Comparison of ENCODE assay signal across 1 cellular context in the genomic region with DNA sequence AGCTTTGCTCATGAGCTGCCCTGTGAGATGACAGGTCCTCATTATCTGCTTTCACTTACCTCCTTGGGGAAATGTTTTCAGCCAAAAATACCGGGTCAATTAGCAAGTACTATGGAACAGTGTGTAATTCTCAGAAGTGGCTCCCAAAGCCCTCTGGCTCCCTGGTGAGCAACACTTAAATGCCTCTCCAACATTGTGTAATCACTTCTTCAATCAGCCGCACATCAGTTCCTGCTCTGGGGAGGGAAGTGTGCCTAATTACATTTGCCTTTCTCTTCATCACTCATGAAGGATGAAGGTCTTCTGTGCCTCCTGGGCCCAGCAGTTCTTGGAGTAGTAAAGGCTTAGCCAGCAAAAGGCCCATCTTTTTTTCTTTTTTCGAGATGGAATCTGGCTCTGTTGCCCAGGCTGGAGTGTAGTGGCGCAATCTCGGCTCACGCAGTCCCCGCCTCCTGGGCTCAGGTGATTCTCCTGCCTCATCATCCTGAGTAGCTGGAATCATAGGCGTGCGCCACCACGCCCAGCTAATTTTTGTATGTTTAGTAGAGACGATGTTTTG.
A peak's percentile ranks its signal among the peaks of the same experiment; 100 is the strongest.
TF ChIP-seq lines count a peak whose summit lies in the region.

No MANE protein-coding gene starts in this region.

TF ChIP-seq in HEK293, 187 proteins besides CTCF, POLR2A, EP300 and RAD21 (continued from another document):
- TF ChIP-seq, protein P1, sequence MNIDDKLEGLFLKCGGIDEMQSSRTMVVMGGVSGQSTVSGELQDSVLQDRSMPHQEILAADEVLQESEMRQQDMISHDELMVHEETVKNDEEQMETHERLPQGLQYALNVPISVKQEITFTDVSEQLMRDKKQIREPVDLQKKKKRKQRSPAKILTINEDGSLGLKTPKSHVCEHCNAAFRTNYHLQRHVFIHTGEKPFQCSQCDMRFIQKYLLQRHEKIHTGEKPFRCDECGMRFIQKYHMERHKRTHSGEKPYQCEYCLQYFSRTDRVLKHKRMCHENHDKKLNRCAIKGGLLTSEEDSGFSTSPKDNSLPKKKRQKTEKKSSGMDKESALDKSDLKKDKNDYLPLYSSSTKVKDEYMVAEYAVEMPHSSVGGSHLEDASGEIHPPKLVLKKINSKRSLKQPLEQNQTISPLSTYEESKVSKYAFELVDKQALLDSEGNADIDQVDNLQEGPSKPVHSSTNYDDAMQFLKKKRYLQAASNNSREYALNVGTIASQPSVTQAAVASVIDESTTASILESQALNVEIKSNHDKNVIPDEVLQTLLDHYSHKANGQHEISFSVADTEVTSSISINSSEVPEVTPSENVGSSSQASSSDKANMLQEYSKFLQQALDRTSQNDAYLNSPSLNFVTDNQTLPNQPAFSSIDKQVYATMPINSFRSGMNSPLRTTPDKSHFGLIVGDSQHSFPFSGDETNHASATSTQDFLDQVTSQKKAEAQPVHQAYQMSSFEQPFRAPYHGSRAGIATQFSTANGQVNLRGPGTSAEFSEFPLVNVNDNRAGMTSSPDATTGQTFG (tag by site-specific recombination; IDR thresholded peaks at IDR 0.05; ENCODE audit: borderline replicate concordance) = no peak
- TF ChIP-seq KLF10 (tag by site-specific recombination; IDR thresholded peaks at IDR 0.05) = no peak
- TF ChIP-seq, protein P2, sequence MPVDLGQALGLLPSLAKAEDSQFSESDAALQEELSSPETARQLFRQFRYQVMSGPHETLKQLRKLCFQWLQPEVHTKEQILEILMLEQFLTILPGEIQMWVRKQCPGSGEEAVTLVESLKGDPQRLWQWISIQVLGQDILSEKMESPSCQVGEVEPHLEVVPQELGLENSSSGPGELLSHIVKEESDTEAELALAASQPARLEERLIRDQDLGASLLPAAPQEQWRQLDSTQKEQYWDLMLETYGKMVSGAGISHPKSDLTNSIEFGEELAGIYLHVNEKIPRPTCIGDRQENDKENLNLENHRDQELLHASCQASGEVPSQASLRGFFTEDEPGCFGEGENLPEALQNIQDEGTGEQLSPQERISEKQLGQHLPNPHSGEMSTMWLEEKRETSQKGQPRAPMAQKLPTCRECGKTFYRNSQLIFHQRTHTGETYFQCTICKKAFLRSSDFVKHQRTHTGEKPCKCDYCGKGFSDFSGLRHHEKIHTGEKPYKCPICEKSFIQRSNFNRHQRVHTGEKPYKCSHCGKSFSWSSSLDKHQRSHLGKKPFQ (tag by site-specific recombination; IDR thresholded peaks at IDR 0.05) = no peak
- no peak for TF ChIP-seq ZFP41 (tag by site-specific recombination; IDR thresholded peaks at IDR 0.05; ENCODE audit: borderline replicate concordance)
- TF ChIP-seq, protein P3, sequence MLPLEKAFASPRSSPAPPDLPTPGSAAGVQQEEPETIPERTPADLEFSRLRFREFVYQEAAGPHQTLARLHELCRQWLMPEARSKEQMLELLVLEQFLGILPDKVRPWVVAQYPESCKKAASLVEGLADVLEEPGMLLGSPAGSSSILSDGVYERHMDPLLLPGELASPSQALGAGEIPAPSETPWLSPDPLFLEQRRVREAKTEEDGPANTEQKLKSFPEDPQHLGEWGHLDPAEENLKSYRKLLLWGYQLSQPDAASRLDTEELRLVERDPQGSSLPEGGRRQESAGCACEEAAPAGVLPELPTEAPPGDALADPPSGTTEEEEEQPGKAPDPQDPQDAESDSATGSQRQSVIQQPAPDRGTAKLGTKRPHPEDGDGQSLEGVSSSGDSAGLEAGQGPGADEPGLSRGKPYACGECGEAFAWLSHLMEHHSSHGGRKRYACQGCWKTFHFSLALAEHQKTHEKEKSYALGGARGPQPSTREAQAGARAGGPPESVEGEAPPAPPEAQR (tag by site-specific recombination; IDR thresholded peaks at IDR 0.05) = no peak
- TF ChIP-seq ZIC2 (tag by site-specific recombination; IDR thresholded peaks at IDR 0.05) = peak; percentile 27; the same call in 1 of the 2 replicates
- peak; percentile 75; the same call in 1 of the 2 replicates for TF ChIP-seq TCF7L2 (IDR thresholded peaks at IDR 0.05; ENCODE audit: borderline replicate concordance, low read depth, low read length)
- no peak for TF ChIP-seq ZNF792 (tag by site-specific recombination; IDR thresholded peaks at IDR 0.05)
- no peak for TF ChIP-seq ZNF600 (tag by site-specific recombination; IDR thresholded peaks at IDR 0.05)
- TF ChIP-seq FEZF1 (tag by site-specific recombination; IDR thresholded peaks at IDR 0.05) = peak; percentile 57; the same call in 1 of the 2 replicates
- TF ChIP-seq, protein P4, sequence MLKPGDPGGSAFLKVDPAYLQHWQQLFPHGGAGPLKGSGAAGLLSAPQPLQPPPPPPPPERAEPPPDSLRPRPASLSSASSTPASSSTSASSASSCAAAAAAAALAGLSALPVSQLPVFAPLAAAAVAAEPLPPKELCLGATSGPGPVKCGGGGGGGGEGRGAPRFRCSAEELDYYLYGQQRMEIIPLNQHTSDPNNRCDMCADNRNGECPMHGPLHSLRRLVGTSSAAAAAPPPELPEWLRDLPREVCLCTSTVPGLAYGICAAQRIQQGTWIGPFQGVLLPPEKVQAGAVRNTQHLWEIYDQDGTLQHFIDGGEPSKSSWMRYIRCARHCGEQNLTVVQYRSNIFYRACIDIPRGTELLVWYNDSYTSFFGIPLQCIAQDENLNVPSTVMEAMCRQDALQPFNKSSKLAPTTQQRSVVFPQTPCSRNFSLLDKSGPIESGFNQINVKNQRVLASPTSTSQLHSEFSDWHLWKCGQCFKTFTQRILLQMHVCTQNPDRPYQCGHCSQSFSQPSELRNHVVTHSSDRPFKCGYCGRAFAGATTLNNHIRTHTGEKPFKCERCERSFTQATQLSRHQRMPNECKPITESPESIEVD (tag by site-specific recombination; IDR thresholded peaks at IDR 0.05) = peak; percentile 90
- TF ChIP-seq, protein P5, sequence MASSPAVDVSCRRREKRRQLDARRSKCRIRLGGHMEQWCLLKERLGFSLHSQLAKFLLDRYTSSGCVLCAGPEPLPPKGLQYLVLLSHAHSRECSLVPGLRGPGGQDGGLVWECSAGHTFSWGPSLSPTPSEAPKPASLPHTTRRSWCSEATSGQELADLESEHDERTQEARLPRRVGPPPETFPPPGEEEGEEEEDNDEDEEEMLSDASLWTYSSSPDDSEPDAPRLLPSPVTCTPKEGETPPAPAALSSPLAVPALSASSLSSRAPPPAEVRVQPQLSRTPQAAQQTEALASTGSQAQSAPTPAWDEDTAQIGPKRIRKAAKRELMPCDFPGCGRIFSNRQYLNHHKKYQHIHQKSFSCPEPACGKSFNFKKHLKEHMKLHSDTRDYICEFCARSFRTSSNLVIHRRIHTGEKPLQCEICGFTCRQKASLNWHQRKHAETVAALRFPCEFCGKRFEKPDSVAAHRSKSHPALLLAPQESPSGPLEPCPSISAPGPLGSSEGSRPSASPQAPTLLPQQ (tag by site-specific recombination; IDR thresholded peaks at IDR 0.05) = no peak
- peak; percentile 78 for TF ChIP-seq ZNF121 (tag by site-specific recombination; IDR thresholded peaks at IDR 0.05)
